Comparison of ENCODE assay signal across 8 cellular contexts in genomic region chr11:75946531-75947530, GRCh38.
DNase-seq lines count a peak whose midpoint lies in the region; ATAC-seq and TF ChIP-seq lines count a peak whose summit lies in the region.

No MANE protein-coding gene starts in this region.

- peak overlapping the region; percentile 72 for H3K27ac Mint-ChIP-seq in memory B cell

- ATAC-seq in memory B cell (ENCODE audit: low read depth), result no peak
- no peak for ATAC-seq in aorta (ENCODE audit: low FRiP score)

- no peaks in the 10 kb centered on the region for H3K27me3 ChIP-seq in aorta (ENCODE audit: control insufficient read depth in 1 of 2, insufficient read depth in 2 of 2, low read length in 1 of 2)

- TF ChIP-seq CTCF in astrocyte of the cerebellum (IDR thresholded peaks at IDR 0.05; ENCODE audit: low read depth, low read length, missing control alignments), result no peak

- H3K4me3 ChIP-seq in astrocyte of the cerebellum (ENCODE audit: low read depth, low read length) (no peak overlapping the region), aorta (ENCODE audit: low read length in 2 of 2) (no peak overlapping the region)

- no peak overlapping the region for H3K4me3 Mint-ChIP-seq in memory B cell

- no peaks in the 10 kb centered on the region for H3K9me3 Mint-ChIP-seq in memory B cell

- peaks cover 3 to 5% of the 10 kb centered on the region in 2 donors for H3K4me1 ChIP-seq in aorta (ENCODE audit: control insufficient read depth in 1 of 2, insufficient read depth in 2 of 2, low read length in 2 of 2)

- in situ Hi-C loops in astrocyte of the cerebellum (cut with HindIII; ENCODE audit: low sequenced_read_pairs), result no loop called here

- peak; percentile 20 for DNase-seq in D341Med (ENCODE audit: low spot score)
- DNase-seq in LHCN-M2 (ENCODE audit: low read depth), result peak; percentile 89
- DNase-seq in astrocyte of the cerebellum (ENCODE audit: low read depth), result peak; percentile 77
- no peak for DNase-seq in memory B cell (ENCODE audit: low spot score in 2 of 2)
- no peak for DNase-seq in NCI-H2227 treated with DMSO at 0.1 percent for 48 hours (lab: John Stamatoyannopoulos, UW)
- DNase-seq in activated naive CD4-positive, alpha-beta T cell treated with anti-CD3 and anti-CD28 coated beads, Interleukin-2, amount 50 U/mL, for 16 hours, result no peak
- no peak for DNase-seq in SW480 (ENCODE audit: low spot score)
- no peak for DNase-seq in aorta

- H3K9me3 ChIP-seq in aorta (ENCODE audit: control insufficient read depth, low read length), result no peaks in the 10 kb centered on the region

- H3K4me1 Mint-ChIP-seq in memory B cell, result peaks cover 45% of the 10 kb centered on the region

- H3K27ac ChIP-seq in aorta (ENCODE audit: low read depth in 1 of 2, low read length in 2 of 2), result peak overlapping the region in 1 of 2 donors; percentile 17

- WGBS in aorta, 2 donors, result 59 to 67% methylated on average over 8 of the region's 8 CpGs

- no peaks in the 10 kb centered on the region for H3K27me3 Mint-ChIP-seq in memory B cell

- H3K36me3 ChIP-seq in aorta (ENCODE audit: control insufficient read depth in 1 of 2, insufficient read depth in 2 of 2, low read length in 1 of 2), result no peaks in the 10 kb centered on the region

- H3K36me3 Mint-ChIP-seq in memory B cell, result peaks cover 5% of the 10 kb centered on the region

- intact Hi-C loops in aorta (cut with DNase I), result no loop called here

Comparison
In these comparisons a context has a peak if more than half of its experiments do, and no peak if none do; other contexts are left out.
1. DNase-seq: peak in D341Med (single experiment), LHCN-M2 (single experiment) and astrocyte of the cerebellum (single experiment); none in memory B cell (0 of 2), NCI-H2227 treated with DMSO at 0.1 percent for 48 hours (single experiment), activated naive CD4-positive, alpha-beta T cell treated with anti-CD3 and anti-CD28 coated beads, Interleukin-2, amount 50 U/mL, for 16 hours (single experiment), SW480 (single experiment) and aorta (0 of 2).